13 cellular contexts compared by ENCODE assay signal in the genomic region with DNA sequence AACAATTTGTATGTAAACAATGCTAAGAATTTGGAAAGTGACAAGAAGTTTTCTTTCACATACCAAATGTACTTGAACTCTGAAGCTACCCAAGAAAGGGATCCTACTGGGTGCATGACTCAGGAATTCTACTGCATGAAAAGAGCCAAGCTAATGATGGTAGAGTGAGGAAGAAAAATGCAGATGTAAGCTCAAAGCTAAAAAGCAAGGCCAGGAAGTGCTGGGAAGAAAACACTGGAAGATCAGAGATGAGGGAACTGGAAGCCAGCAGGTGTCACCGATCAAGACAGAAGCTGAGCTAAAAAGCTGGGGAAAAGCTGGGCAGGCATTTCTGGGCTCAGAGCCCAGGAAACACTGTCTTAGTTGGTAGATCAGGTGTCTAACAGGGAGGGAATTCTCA.
DNase-seq lines count a peak whose midpoint lies in the region; ATAC-seq, FAIRE-seq and TF ChIP-seq lines count a peak whose summit lies in the region.
"Had no signal": no experiment of that assay in that cellular context is flagged by ENCODE, and none has a peak within 500 bp of the region (broad histone marks: within the 10 kb centered on the region; RNA-seq: fewer than 3 reads in every experiment).

No MANE protein-coding gene starts in this region.

- peak; percentile 22 for DNase-seq in Caki2 (ENCODE audit: low read depth)
- peak; percentile 4 for DNase-seq in H4 (ENCODE audit: low spot score)
- DNase-seq in NT2/D1 (ENCODE audit: low read depth, low spot score): peak; percentile 52
- peak; percentile 33 for DNase-seq in iPS-NIHi11 (ENCODE audit: low spot score)
- DNase-seq in stimulated activated CD4-positive, alpha-beta T cell treated with anti-CD3 and anti-CD28 coated beads, Interleukin-4, amount 100 ng/mL, for 24 hours: no peak
- DNase-seq in D721Med (ENCODE audit: insufficient read length, low spot score): no peak
- DNase-seq: activated CD4-positive, alpha-beta T cell treated with anti-CD3 and anti-CD28 coated beads, Interleukin-2, amount 50 U/mL, for 4 hours; activated T-cell treated with anti-CD3 and anti-CD28 coated beads, Interleukin-2, amount 50 U/mL, for 48 hours; hippocampal formation had no signal

- H3K9me3 ChIP-seq in NT2/D1 (ENCODE audit: insufficient read depth, low read length): no peaks in the 10 kb centered on the region

- H3K9ac ChIP-seq in NT2/D1 (ENCODE audit: insufficient read length, low read depth): no peak overlapping the region

- H3K27me3 ChIP-seq in NT2/D1 (ENCODE audit: insufficient read depth, insufficient read length): no peaks in the 10 kb centered on the region

- no peak for FAIRE-seq in D721Med (lab: Jason Lieb, UNC)
- FAIRE-seq: bronchial epithelial cell had no signal

- no peak for ATAC-seq in GM18907 (IDR thresholded peaks at IDR 0.05; ENCODE audit: unreplicated experiment)
- ATAC-seq in GM21528 (IDR thresholded peaks at IDR 0.05; ENCODE audit: low FRiP score, unreplicated experiment): no peak
- ATAC-seq: natural killer cell treated with Interleukin-12 subunit alpha and Interleukin-12 subunit beta and Interleukin-15 and Interleukin-18, amount 100 ng/mL, for 72 hours had no signal

- no peak for TF ChIP-seq CTCF in D721Med (IDR thresholded peaks at IDR 0.05; ENCODE audit: insufficient read depth, missing control alignments)

- H3K4me1 ChIP-seq in NT2/D1 (ENCODE audit: insufficient read depth, insufficient read length): peaks cover 3% of the 10 kb centered on the region

- in situ Hi-C loops in Caki2 (cut with HindIII; ENCODE audit: low pct_unique_long_range_greater_than_20kb, low sequenced_read_pairs): no loop called here

- H3K36me3 ChIP-seq in NT2/D1 (ENCODE audit: insufficient read depth, insufficient read length, low read length): no peaks in the 10 kb centered on the region

- H3K4me3 ChIP-seq in NT2/D1 (ENCODE audit: insufficient read length, low read depth): no peak overlapping the region

Comparison
In these comparisons a context has a peak if more than half of its experiments do, and no peak if none do; other contexts are left out.
1. DNase-seq: peak in Caki2 (single experiment), H4 (single experiment), NT2/D1 (single experiment) and iPS-NIHi11 (single experiment); none in stimulated activated CD4-positive, alpha-beta T cell treated with anti-CD3 and anti-CD28 coated beads, Interleukin-4, amount 100 ng/mL, for 24 hours (single experiment) and D721Med (single experiment).